8 cellular contexts compared by ENCODE assay signal in the genomic region with DNA sequence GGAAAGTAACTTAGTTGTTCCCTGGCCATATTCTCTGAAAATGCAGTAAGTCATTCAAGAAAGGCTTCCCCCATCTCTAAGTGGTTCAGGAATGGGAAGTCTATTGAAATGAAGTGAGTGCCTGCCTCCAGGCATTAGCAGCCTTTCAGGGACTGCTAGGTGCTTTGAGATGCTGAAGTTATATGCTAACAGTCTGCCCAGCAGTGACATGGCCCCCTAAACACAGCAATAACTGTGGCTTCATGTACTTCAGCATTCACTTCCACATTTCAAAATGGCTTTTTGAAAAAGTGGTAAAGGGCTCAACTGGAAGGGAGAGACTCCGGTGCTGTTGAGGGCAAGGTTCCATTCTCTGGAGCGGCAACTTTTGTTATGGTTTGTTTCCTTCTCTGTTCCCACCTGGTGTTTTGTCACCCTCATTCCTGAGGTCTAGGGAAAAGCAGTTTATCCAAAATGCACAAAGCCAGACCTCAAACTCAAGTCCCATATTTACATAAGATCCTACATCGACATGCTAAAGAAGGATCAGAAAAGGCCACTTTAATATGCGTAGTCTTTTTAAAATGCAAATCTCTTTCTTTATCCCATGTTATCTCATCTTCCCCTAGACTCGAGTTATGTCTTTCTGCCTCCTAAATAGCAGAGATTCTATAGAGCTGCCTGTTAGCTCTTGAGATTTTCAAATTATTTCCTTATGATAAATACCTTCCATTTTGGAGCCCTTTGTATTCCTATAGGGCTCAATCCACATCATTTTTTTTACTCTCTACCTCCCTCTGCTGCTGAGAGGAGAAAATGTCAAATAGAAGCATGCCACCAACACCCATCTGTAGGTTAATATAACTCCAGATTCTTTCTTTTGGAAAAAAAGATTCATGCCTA. TPM values are rescaled to one million over a fixed set of nuclear protein-coding genes. Genes with fewer than 3 reads are reported as not detected.
DNase-seq lines count a peak whose midpoint lies in the region; ATAC-seq and TF ChIP-seq lines count a peak whose summit lies in the region.

No MANE protein-coding gene starts in this region.

- no peaks in the 10 kb centered on the region for H3K27me3 ChIP-seq in ascending aorta
- no peaks in the 10 kb centered on the region for H3K27me3 ChIP-seq in iPS-20b (ENCODE audit: insufficient read depth, low read length)
- H3K27me3 ChIP-seq in thyroid gland = no peaks in the 10 kb centered on the region

- H3K27ac ChIP-seq in ascending aorta = no peak overlapping the region
- peak overlapping the region; percentile 4 for H3K27ac ChIP-seq in iPS-20b (ENCODE audit: low read length)
- H3K27ac ChIP-seq in thyroid gland = no peak overlapping the region

- ATAC-seq in HG02623 (IDR thresholded peaks at IDR 0.05; ENCODE audit: unreplicated experiment) = peak; percentile 50
- no peak for ATAC-seq in GM19023 (IDR thresholded peaks at IDR 0.05; ENCODE audit: unreplicated experiment)
- ATAC-seq in HG02973 (IDR thresholded peaks at IDR 0.05; ENCODE audit: unreplicated experiment) = no peak

- TF ChIP-seq CTCF in ascending aorta (IDR thresholded peaks at IDR 0.05) (peak; percentile 42 to 62 (median 43)), thyroid gland (IDR thresholded peaks at IDR 0.05) (peak; percentile 30 to 69 (median 47))

- H3K9me3 ChIP-seq in ascending aorta (no peaks in the 10 kb centered on the region), iPS-20b (ENCODE audit: insufficient read depth, low read depth, low read length) (no peaks in the 10 kb centered on the region), thyroid gland (no peaks in the 10 kb centered on the region)

- peak; percentile 51 for DNase-seq in DMS153 treated with DMSO at 0.1 percent for 48 hours (lab: John Stamatoyannopoulos, UW; ENCODE audit: unreplicated experiment)
- peak; percentile 35 for DNase-seq in NCI-H446 treated with DMSO at 0.1 percent for 48 hours (lab: John Stamatoyannopoulos, UW)
- DNase-seq in ascending aorta (ENCODE audit: low spot score in 2 of 2) = no peak
- no peak for DNase-seq in thyroid gland

- H3K4me3 ChIP-seq in ascending aorta (no peak overlapping the region), iPS-20b (ENCODE audit: low read length) (peak overlapping the region; percentile 48), thyroid gland (replicated peaks in 1 of 3) (no peak overlapping the region)

- 66 to 68% methylated on average over 5 of the region's 5 CpGs for WGBS in thyroid gland, 2 donors

- H3K36me3 ChIP-seq in ascending aorta (no peaks in the 10 kb centered on the region), iPS-20b (ENCODE audit: insufficient read depth, low read depth, low read length) (no peaks in the 10 kb centered on the region), thyroid gland (no peaks in the 10 kb centered on the region)

- intact Hi-C loops in ascending aorta (cut with DNase I) (loop anchor here (1.0 kb wide), 1 partner anchor 114 kb away; no protein-coding TSS in a partner anchor), thyroid gland (cut with DNase I) (loop anchor here (5.0 kb wide), 1 partner anchor 116 kb away; no protein-coding TSS in a partner anchor)

- peak overlapping the region; percentile 25; the same call in 1 of the 2 replicates for H3K9ac ChIP-seq in iPS-20b (ENCODE audit: low read depth, low read length)

- H3K4me1 ChIP-seq in ascending aorta (no peaks in the 10 kb centered on the region), iPS-20b (ENCODE audit: insufficient read depth, low read length) (peaks cover 42% of the 10 kb centered on the region), thyroid gland (no peaks in the 10 kb centered on the region)

- no peak for TF ChIP-seq POLR2A in thyroid gland (IDR thresholded peaks at IDR 0.05)

RNA-seq across cellular contexts. Expression of a gene that starts 34.2 kb away (rescaled TPM):
- total RNA-seq in ascending aorta (7.5 TPM), thyroid gland (10 to 100 TPM in 2 of 4 donors, 1 to 10 TPM in 2; 4.4 to 11.0 (median 8.2) TPM)

Comparison
In these comparisons a context has a peak if more than half of its experiments do, and no peak if none do; other contexts are left out.
1. DNase-seq: peak in DMS153 treated with DMSO at 0.1 percent for 48 hours (single experiment) and NCI-H446 treated with DMSO at 0.1 percent for 48 hours (single experiment); none in ascending aorta (0 of 2) and thyroid gland (0 of 2).